1 cellular context compared by ENCODE assay signal in the genomic region with DNA sequence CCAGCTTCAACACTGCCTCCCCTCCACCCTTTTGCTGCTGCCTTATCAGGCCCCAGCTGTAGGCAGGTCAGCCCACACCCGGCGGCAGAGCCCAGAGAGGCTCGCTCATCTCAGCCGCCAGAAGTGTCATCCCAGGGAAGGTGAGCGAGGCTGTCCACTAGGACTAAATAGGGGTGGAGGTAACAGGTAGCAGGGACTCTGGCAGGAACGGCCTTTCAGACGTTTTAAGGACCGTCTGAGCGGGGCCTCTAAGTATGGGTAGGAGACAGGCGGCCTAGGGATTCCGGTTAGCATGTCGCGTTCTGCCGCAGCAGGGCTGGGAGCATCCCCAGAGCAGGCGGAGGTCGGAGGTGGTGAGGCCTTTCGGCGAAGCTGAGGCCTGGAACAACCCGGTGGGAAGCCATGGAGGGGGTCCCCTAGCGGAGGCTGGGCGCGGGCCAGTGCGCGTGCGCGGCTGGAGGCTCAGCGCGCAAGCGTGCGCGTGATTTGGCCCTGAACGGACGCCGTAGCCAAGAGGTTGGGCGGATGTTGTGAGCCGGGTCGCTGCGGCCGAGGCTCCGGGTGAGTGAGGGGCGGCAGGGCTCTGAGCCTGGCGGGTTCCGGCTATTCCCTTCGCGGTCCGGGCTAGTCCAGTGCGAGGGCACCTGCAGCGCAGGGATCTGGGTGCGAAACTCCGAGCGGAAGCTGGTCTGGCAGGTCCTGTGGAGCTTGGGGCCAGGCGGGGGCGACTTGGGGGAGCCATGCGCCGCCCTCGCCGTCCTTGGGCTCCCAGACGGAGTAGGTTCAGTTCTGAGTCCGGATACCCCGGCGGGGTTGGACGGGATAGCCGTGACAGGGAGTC.
A peak's percentile ranks its signal among the peaks of the same experiment; 100 is the strongest.
TF ChIP-seq lines count a peak whose summit lies in the region.

TSS of gene MST1 (minus strand) at position 429 of the 841 bp plus-strand sequence. CDS start 783 bp downstream, outside the sequence.
TSS of gene RNF123 (plus strand) at position 512 of the 841 bp plus-strand sequence. CDS start 1,609 bp downstream, outside the sequence.

TF ChIP-seq in HepG2, 621 proteins besides CTCF, POLR2A, EP300 and RAD21 (continued from another document and continues in another):
- 0 out of 2 replicates have a peak, but pooled peaks have one; percentile 73 for TF ChIP-seq KIAA2018 (CRISPR knock-in tag; IDR thresholded peaks at IDR 0.05; ENCODE audit: borderline replicate concordance)
- TF ChIP-seq ZNF639 (CRISPR knock-in tag; conservative IDR thresholded peaks at IDR 0.05) = no peak
- 0 out of 2 replicates have a peak, but pooled peaks have one; percentile 28 for TF ChIP-seq POGZ (CRISPR knock-in tag; IDR thresholded peaks at IDR 0.05)
- TF ChIP-seq, protein P1, sequence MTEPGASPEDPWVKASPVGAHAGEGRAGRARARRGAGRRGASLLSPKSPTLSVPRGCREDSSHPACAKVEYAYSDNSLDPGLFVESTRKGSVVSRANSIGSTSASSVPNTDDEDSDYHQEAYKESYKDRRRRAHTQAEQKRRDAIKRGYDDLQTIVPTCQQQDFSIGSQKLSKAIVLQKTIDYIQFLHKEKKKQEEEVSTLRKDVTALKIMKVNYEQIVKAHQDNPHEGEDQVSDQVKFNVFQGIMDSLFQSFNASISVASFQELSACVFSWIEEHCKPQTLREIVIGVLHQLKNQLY (CRISPR knock-in tag; IDR thresholded peaks at IDR 0.05) = no peak; the same call in 1 of the 2 replicates
- TF ChIP-seq, protein P2, sequence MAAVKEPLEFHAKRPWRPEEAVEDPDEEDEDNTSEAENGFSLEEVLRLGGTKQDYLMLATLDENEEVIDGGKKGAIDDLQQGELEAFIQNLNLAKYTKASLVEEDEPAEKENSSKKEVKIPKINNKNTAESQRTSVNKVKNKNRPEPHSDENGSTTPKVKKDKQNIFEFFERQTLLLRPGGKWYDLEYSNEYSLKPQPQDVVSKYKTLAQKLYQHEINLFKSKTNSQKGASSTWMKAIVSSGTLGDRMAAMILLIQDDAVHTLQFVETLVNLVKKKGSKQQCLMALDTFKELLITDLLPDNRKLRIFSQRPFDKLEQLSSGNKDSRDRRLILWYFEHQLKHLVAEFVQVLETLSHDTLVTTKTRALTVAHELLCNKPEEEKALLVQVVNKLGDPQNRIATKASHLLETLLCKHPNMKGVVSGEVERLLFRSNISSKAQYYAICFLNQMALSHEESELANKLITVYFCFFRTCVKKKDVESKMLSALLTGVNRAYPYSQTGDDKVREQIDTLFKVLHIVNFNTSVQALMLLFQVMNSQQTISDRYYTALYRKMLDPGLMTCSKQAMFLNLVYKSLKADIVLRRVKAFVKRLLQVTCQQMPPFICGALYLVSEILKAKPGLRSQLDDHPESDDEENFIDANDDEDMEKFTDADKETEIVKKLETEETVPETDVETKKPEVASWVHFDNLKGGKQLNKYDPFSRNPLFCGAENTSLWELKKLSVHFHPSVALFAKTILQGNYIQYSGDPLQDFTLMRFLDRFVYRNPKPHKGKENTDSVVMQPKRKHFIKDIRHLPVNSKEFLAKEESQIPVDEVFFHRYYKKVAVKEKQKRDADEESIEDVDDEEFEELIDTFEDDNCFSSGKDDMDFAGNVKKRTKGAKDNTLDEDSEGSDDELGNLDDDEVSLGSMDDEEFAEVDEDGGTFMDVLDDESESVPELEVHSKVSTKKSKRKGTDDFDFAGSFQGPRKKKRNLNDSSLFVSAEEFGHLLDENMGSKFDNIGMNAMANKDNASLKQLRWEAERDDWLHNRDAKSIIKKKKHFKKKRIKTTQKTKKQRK (IDR thresholded peaks at IDR 0.05; ENCODE audit: low read length) = no peak
- TF ChIP-seq PCBP2 (optimal IDR thresholded peaks at IDR 0.05; ENCODE audit: low read depth, low read length, poor library complexity, severe bottlenecking) = no peak
- TF ChIP-seq ZFP37 (CRISPR knock-in tag; IDR thresholded peaks at IDR 0.05; ENCODE audit: borderline replicate concordance) = no peak
- TF ChIP-seq FOXK2 (IDR thresholded peaks at IDR 0.05) = peak; percentile 51; the same call in 1 of the 2 replicates
- peak; percentile 43; the same call in 1 of the 2 replicates for TF ChIP-seq HNRNPUL1 (IDR thresholded peaks at IDR 0.05; ENCODE audit: low read depth, low read length)
- no peak for TF ChIP-seq NR3C1 (CRISPR knock-in tag; IDR thresholded peaks at IDR 0.05)
- TF ChIP-seq IKZF4 (CRISPR knock-in tag; IDR thresholded peaks at IDR 0.05; ENCODE audit: borderline replicate concordance, low read depth, not compliant biosample characterization) = no peak
- TF ChIP-seq CAMTA2 (CRISPR knock-in tag; IDR thresholded peaks at IDR 0.05; ENCODE audit: borderline replicate concordance) = no peak
- no peak for TF ChIP-seq SUZ12 (IDR thresholded peaks at IDR 0.05; ENCODE audit: low read depth, low read length)
- TF ChIP-seq IRX3 (CRISPR knock-in tag; IDR thresholded peaks at IDR 0.05; ENCODE audit: borderline replicate concordance, low read depth) = 0 out of 2 replicates have a peak, but pooled peaks have one; percentile 37
- TF ChIP-seq ZBTB8A (CRISPR knock-in tag; IDR thresholded peaks at IDR 0.05; ENCODE audit: borderline replicate concordance, low read depth) = no peak
- TF ChIP-seq ZNF33A (CRISPR knock-in tag; IDR thresholded peaks at IDR 0.05; ENCODE audit: borderline replicate concordance) = no peak
- TF ChIP-seq THYN1 (CRISPR knock-in tag; IDR thresholded peaks at IDR 0.05; ENCODE audit: borderline replicate concordance, low read depth) = no peak
- TF ChIP-seq, protein P3, sequence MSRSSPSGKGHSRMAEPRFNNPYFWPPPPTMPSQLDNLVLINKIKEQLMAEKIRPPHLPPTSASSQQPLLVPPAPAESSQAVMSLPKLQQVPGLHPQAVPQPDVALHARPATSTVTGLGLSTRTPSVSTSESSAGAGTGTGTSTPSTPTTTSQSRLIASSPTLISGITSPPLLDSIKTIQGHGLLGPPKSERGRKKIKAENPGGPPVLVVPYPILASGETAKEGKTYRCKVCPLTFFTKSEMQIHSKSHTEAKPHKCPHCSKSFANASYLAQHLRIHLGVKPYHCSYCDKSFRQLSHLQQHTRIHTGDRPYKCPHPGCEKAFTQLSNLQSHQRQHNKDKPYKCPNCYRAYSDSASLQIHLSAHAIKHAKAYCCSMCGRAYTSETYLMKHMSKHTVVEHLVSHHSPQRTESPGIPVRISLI (CRISPR knock-in tag; IDR thresholded peaks at IDR 0.05; ENCODE audit: borderline replicate concordance) = peak; percentile 29; the same call in 1 of the 2 replicates
- TF ChIP-seq ZNF839 (CRISPR knock-in tag; IDR thresholded peaks at IDR 0.05; ENCODE audit: borderline replicate concordance) = no peak
- TF ChIP-seq, protein P4, sequence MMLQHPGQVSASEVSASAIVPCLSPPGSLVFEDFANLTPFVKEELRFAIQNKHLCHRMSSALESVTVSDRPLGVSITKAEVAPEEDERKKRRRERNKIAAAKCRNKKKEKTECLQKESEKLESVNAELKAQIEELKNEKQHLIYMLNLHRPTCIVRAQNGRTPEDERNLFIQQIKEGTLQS (CRISPR knock-in tag; IDR thresholded peaks at IDR 0.05) = no peak
- TF ChIP-seq ZNF619 (CRISPR knock-in tag; IDR thresholded peaks at IDR 0.05) = peak; percentile 71; the same call in 1 of the 2 replicates
- peak; percentile 19; the same call in 1 of the 2 replicates for TF ChIP-seq SP140L (CRISPR knock-in tag; IDR thresholded peaks at IDR 0.05; ENCODE audit: borderline replicate concordance)
- TF ChIP-seq NFRKB (IDR thresholded peaks at IDR 0.05) = no peak
- TF ChIP-seq PHF5A (CRISPR knock-in tag; IDR thresholded peaks at IDR 0.05; ENCODE audit: low read depth, unreplicated experiment) = no peak
- TF ChIP-seq HMGXB3 (CRISPR knock-in tag; IDR thresholded peaks at IDR 0.05; ENCODE audit: borderline replicate concordance) = no peak
- no peak for TF ChIP-seq STAG1 (CRISPR knock-in tag; IDR thresholded peaks at IDR 0.05)
- TF ChIP-seq BORCS8-MEF2B (CRISPR knock-in tag; IDR thresholded peaks at IDR 0.05) = peak; percentile 70; the same call in 1 of the 2 replicates
